In genomic region chr3:117003501-117003900, GRCh38 we compare ENCODE assay signal across 26 cellular contexts.
"Had no signal": no experiment of that assay in that cellular context is flagged by ENCODE, and none has a peak within 500 bp of the region (broad histone marks: within the 10 kb centered on the region; RNA-seq: fewer than 3 reads in every experiment).

No MANE protein-coding gene starts in this region.

- H3K27ac ChIP-seq: coronary artery, esophagus squamous epithelium, parathyroid adenoma, right atrium auricular region, stomach, thyroid gland, vagina had no signal

- ATAC-seq: left ventricle myocardium superior; natural killer cell; sciatic nerve; stimulated activated effector memory CD8-positive, alpha-beta T cell treated with anti-CD3 and anti-CD28 coated beads, Interleukin-12 subunit alpha, Interleukin-12 subunit beta, amount 100 ng/mL, for 72 hours had no signal

- H3K27me3 ChIP-seq: esophagus squamous epithelium, right atrium auricular region, stomach, thyroid gland, vagina had no signal

- H3K4me1 ChIP-seq: esophagus squamous epithelium, parathyroid adenoma, right atrium auricular region, thyroid gland, vagina had no signal

- H3K27me3 Mint-ChIP-seq: memory B cell, progenitor cell of endocrine pancreas had no signal

- DNase-seq: dermis blood vessel endothelial cell; effector memory CD4-positive, alpha-beta T cell; erythroblast; esophagus squamous epithelium; hypothalamus; immature natural killer cell; islet precursor cell; left ventricle myocardium superior; natural killer cell; occipital lobe; stimulated activated CD4-positive, alpha-beta T cell treated with anti-CD3 and anti-CD28 coated beads, Interleukin-2, amount 100 ng/mL, for 24 hours; stimulated activated CD4-positive, alpha-beta T cell treated with anti-CD3 and anti-CD28 coated beads, Interleukin-4, amount 100 ng/mL, for 24 hours; stimulated activated naive CD4-positive, alpha-beta T cell treated with Interleukin-2 at 50 U/mL for 16 hours; stomach; thyroid gland; trophoblast cell had no signal

- H3K27ac Mint-ChIP-seq: immature natural killer cell; memory B cell; natural killer cell; progenitor cell of endocrine pancreas; stimulated activated effector memory CD8-positive, alpha-beta T cell treated with anti-CD3 and anti-CD28 coated beads, Interleukin-12 subunit alpha, Interleukin-12 subunit beta, amount 100 ng/mL, for 72 hours had no signal

- H3K4me3 ChIP-seq: coronary artery, esophagus squamous epithelium, lung, right atrium auricular region, stomach, thyroid gland, vagina had no signal

- H3K36me3 Mint-ChIP-seq: immature natural killer cell; memory B cell; natural killer cell; stimulated activated effector memory CD8-positive, alpha-beta T cell treated with anti-CD3 and anti-CD28 coated beads, Interleukin-12 subunit alpha, Interleukin-12 subunit beta, amount 100 ng/mL, for 72 hours had no signal

- H3K9me3 ChIP-seq: esophagus squamous epithelium, right atrium auricular region, stomach, thyroid gland, vagina had no signal

- H3K9me3 Mint-ChIP-seq: memory B cell; stimulated activated effector memory CD8-positive, alpha-beta T cell treated with anti-CD3 and anti-CD28 coated beads, Interleukin-12 subunit alpha, Interleukin-12 subunit beta, amount 100 ng/mL, for 72 hours had no signal

- H3K4me3 Mint-ChIP-seq: immature natural killer cell; memory B cell; natural killer cell; stimulated activated effector memory CD8-positive, alpha-beta T cell treated with anti-CD3 and anti-CD28 coated beads, Interleukin-12 subunit alpha, Interleukin-12 subunit beta, amount 100 ng/mL, for 72 hours had no signal

- H3K4me1 Mint-ChIP-seq: memory B cell; natural killer cell; stimulated activated effector memory CD8-positive, alpha-beta T cell treated with anti-CD3 and anti-CD28 coated beads, Interleukin-12 subunit alpha, Interleukin-12 subunit beta, amount 100 ng/mL, for 72 hours had no signal

- FAIRE-seq: endothelial cell of umbilical vein had no signal

- H3K36me3 ChIP-seq: esophagus squamous epithelium, right atrium auricular region, stomach, thyroid gland, vagina had no signal
